In genomic region chr12:92108651-92109050, GRCh38 we compare ENCODE assay signal across 9 cellular contexts. TPM values are rescaled to one million over a fixed set of nuclear protein-coding genes. Genes with fewer than 3 reads are reported as not detected.
DNase-seq lines count a peak whose midpoint lies in the region; ATAC-seq, FAIRE-seq and TF ChIP-seq lines count a peak whose summit lies in the region.
"Had no signal": no experiment of that assay in that cellular context is flagged by ENCODE, and none has a peak within 500 bp of the region (broad histone marks: within the 10 kb centered on the region; RNA-seq: fewer than 3 reads in every experiment).

No MANE protein-coding gene starts in this region.

- WGBS in pancreas, 2 donors = 45 to 47% methylated on average over 3 of the region's 3 CpGs

- peak overlapping the region in 2 of 4 donors; percentile 66 to 70 for H3K27ac ChIP-seq in pancreas

- peak; percentile 46 for TF ChIP-seq CTCF in choroid plexus epithelial cell (conservative IDR thresholded peaks at IDR 0.05; ENCODE audit: low read depth, low read length)
- TF ChIP-seq CTCF in pancreas (IDR thresholded peaks at IDR 0.05) = no peak

- FAIRE-seq in pancreas (lab: Jason Lieb, UNC) = no peak
- FAIRE-seq: astrocyte had no signal

- DNase-seq in GM03348 (ENCODE audit: low spot score) = peak; percentile 11
- DNase-seq in NCI-H2171 treated with DMSO at 0.1 percent for 48 hours (lab: John Stamatoyannopoulos, UW) = peak; percentile 85
- DNase-seq in choroid plexus epithelial cell (ENCODE audit: low read depth) = peak; percentile 94
- no peak for DNase-seq in pancreas
- DNase-seq in foreskin melanocyte = no peak
- DNase-seq in activated effector memory CD4-positive, alpha-beta T cell treated with Interleukin-2 at 50 U/mL for 16 hours = no peak

- no peaks in the 10 kb centered on the region for H3K9me3 ChIP-seq in pancreas

- no peaks in the 10 kb centered on the region for H3K27me3 ChIP-seq in pancreas

- intact Hi-C loops in pancreas (cut with DNase I) = no loop called here

- peaks cover 15 to 41% (median 24%) of the 10 kb centered on the region in 3 donors for H3K4me1 ChIP-seq in pancreas

- ATAC-seq in pancreas = peak; percentile 39 to 71 (median 58)
- ATAC-seq in GM18870 (IDR thresholded peaks at IDR 0.05; ENCODE audit: unreplicated experiment) = no peak
- no peak for ATAC-seq in HG03108 (IDR thresholded peaks at IDR 0.05; ENCODE audit: unreplicated experiment)

- H3K4me3 ChIP-seq in choroid plexus epithelial cell (ENCODE audit: low read depth, low read length) (no peak overlapping the region), pancreas (no peak overlapping the region)

- H3K36me3 ChIP-seq in pancreas = no peaks in the 10 kb centered on the region

RNA-seq across cellular contexts. Expression of gene BTG1, which starts 37.0 kb away (rescaled TPM):
- 100 to 1,000 TPM; 103 to 183 (median 138) TPM for total RNA-seq in pancreas
- 10 to 100 TPM; 29.0 to 48.3 TPM for polyA plus RNA-seq in pancreas

Comparison
In these comparisons a context has a peak if more than half of its experiments do, and no peak if none do; other contexts are left out.
1. DNase-seq: peak in GM03348 (single experiment), NCI-H2171 treated with DMSO at 0.1 percent for 48 hours (single experiment) and choroid plexus epithelial cell (single experiment); none in pancreas (0 of 6), foreskin melanocyte (single experiment) and activated effector memory CD4-positive, alpha-beta T cell treated with Interleukin-2 at 50 U/mL for 16 hours (single experiment).
2. ATAC-seq: peak in pancreas (4 of 4); none in GM18870 (single experiment) and HG03108 (single experiment).